9 cellular contexts compared by ENCODE assay signal in the genomic region with DNA sequence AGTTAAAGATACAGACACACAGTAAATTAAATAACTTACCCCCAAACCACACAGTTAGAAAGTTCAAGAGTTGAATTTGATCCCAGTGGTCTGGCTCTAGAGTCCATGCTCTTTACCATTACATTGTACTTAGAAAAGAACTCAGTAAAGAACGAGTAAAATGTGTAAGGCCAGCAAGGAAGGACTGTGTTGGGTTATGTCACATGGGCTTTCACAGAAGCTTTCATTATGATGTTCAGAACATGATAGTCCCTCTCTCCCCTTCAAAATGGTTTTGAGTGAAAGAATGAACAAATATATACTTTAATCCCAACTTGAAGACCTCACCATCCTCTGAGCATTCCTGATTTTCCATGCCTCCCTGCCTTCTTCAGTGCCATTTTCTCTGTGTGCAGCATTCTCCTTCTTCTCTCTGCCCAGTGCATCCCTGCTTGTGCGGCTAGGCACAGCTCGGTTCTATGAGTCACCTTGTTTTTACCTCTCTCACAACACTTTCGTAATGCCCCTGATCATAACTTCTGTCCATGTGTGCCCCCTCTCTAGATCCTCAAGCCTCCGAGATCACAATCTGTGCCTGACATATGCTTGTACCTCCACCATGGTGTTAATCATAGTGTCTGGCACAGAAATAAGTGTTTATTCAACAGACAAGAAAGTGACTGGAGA.
A peak's percentile ranks its signal among the peaks of the same experiment; 100 is the strongest.
DNase-seq lines count a peak whose midpoint lies in the region; ATAC-seq and TF ChIP-seq lines count a peak whose summit lies in the region.
"Had no signal": no experiment of that assay in that cellular context is flagged by ENCODE, and none has a peak within 500 bp of the region (broad histone marks: within the 10 kb centered on the region; RNA-seq: fewer than 3 reads in every experiment).

No MANE protein-coding gene starts in this region.

- ATAC-seq in GM21515 (IDR thresholded peaks at IDR 0.05; ENCODE audit: unreplicated experiment), result peak; percentile 19

- peak overlapping the region; percentile 55 for H3K27ac ChIP-seq in HL-60 (replicated peaks)
- peak overlapping the region; percentile 62 for H3K27ac ChIP-seq in cingulate gyrus (ENCODE audit: low read depth, low read length)

- DNase-seq in GM12864 (ENCODE audit: low read depth), result no peak
- DNase-seq in HL-60 (ENCODE audit: low read depth in 1 of 2, low spot score in 1 of 2), result no peak
- no peak for DNase-seq in retina
- DNase-seq in stimulated activated naive CD4-positive, alpha-beta T cell (lab: John Stamatoyannopoulos, UW), result no peak
- DNase-seq in NCI-H1105 treated with DMSO at 0.1 percent for 48 hours (lab: John Stamatoyannopoulos, UW), result no peak
- no peak for DNase-seq in GM19240 (ENCODE audit: insufficient read length, low spot score)
- DNase-seq: activated CD4-positive, CD25-positive, alpha-beta regulatory T cell had no signal

- H3K27me3 ChIP-seq in HL-60 (ENCODE audit: insufficient read depth, poor library complexity, severe bottlenecking), result no peaks in the 10 kb centered on the region

- no peak for TF ChIP-seq CTCF in GM12864 (IDR thresholded peaks at IDR 0.05; ENCODE audit: low read depth, low read length, missing control alignments)
- no peak for TF ChIP-seq CTCF in HL-60 (IDR thresholded peaks at IDR 0.05; ENCODE audit: insufficient read depth, low read length)

- H3K4me3 ChIP-seq in GM12864 (ENCODE audit: low read depth, low read length) (peak overlapping the region; percentile 48), HL-60 (replicated peaks; ENCODE audit: insufficient read depth, low read length) (no peak overlapping the region)
